Comparison of ENCODE assay signal across 8 cellular contexts in genomic region chr5:1343931-1344901, GRCh38. TPM values are rescaled to one million over a fixed set of nuclear protein-coding genes. Genes with fewer than 3 reads are reported as not detected.
DNase-seq lines count a peak whose midpoint lies in the region; ATAC-seq and TF ChIP-seq lines count a peak whose summit lies in the region.

No MANE protein-coding gene starts in this region.

- H3K4me3 Mint-ChIP-seq in activated CD8-positive, alpha-beta memory T cell treated with anti-CD3 and anti-CD28 coated beads, Interleukin-2, amount 10 ng/mL, durations not matched to agents 7 days and 5 days: peak overlapping the region; percentile 83

- peaks cover 46% of the 10 kb centered on the region for H3K79me2 ChIP-seq in SK-N-SH (ENCODE audit: insufficient read depth)

- H3K4me1 Mint-ChIP-seq in activated CD8-positive, alpha-beta memory T cell treated with anti-CD3 and anti-CD28 coated beads, Interleukin-2, amount 10 ng/mL, durations not matched to agents 7 days and 5 days: peaks cover 32% of the 10 kb centered on the region

- TF ChIP-seq RAD21 in SK-N-SH (IDR thresholded peaks at IDR 0.05; ENCODE audit: low read length): no peak

- ATAC-seq in activated CD8-positive, alpha-beta memory T cell treated with anti-CD3 and anti-CD28 coated beads, Interleukin-2, amount 10 ng/mL, durations not matched to agents 7 days and 5 days: peak; percentile 28
- peak; percentile 24 for ATAC-seq in HG03025 (IDR thresholded peaks at IDR 0.05; ENCODE audit: low FRiP score, unreplicated experiment)

- H3K27ac Mint-ChIP-seq in activated CD8-positive, alpha-beta memory T cell treated with anti-CD3 and anti-CD28 coated beads, Interleukin-2, amount 10 ng/mL, durations not matched to agents 7 days and 5 days: peak overlapping the region; percentile 80

- TF ChIP-seq CTCF in SK-N-SH (IDR thresholded peaks at IDR 0.05) (no peak), colonic mucosa (IDR thresholded peaks at IDR 0.05) (no peak), uterus (IDR thresholded peaks at IDR 0.05) (no peak)

- no peaks in the 10 kb centered on the region for H3K9me3 Mint-ChIP-seq in activated CD8-positive, alpha-beta memory T cell treated with anti-CD3 and anti-CD28 coated beads, Interleukin-2, amount 10 ng/mL, durations not matched to agents 7 days and 5 days (ENCODE audit: low read depth)

- H3K27me3 Mint-ChIP-seq in activated CD8-positive, alpha-beta memory T cell treated with anti-CD3 and anti-CD28 coated beads, Interleukin-2, amount 10 ng/mL, durations not matched to agents 7 days and 5 days: no peaks in the 10 kb centered on the region

- H3K36me3 ChIP-seq in SK-N-SH (replicated peaks in 1 of 2; ENCODE audit: control insufficient read depth in 1 of 2, insufficient read depth in 2 of 2, low read length in 1 of 2) (peaks cover 12 to 31% of the 10 kb centered on the region in 2 experiments), colonic mucosa (peaks cover 7% of the 10 kb centered on the region), mucosa of rectum (ENCODE audit: control insufficient read depth in 2 of 2, insufficient read depth in 2 of 2, low read length in 2 of 2) (peaks cover 21 to 29% of the 10 kb centered on the region in 2 donors), uterus (no peaks in the 10 kb centered on the region)

- H3K27me3 ChIP-seq in SK-N-SH (ENCODE audit: insufficient read depth) (no peaks in the 10 kb centered on the region), colonic mucosa (no peaks in the 10 kb centered on the region), mucosa of rectum (ENCODE audit: control insufficient read depth in 2 of 2, insufficient read depth in 2 of 2, low read length in 2 of 2) (no peaks in the 10 kb centered on the region), uterus (no peaks in the 10 kb centered on the region)

- TF ChIP-seq POLR2A in uterus (IDR thresholded peaks at IDR 0.05): no peak

- no peaks in the 10 kb centered on the region for H3K9me3 ChIP-seq in SK-N-SH
- H3K9me3 ChIP-seq in colonic mucosa: no peaks in the 10 kb centered on the region
- H3K9me3 ChIP-seq in mucosa of rectum (ENCODE audit: control insufficient read depth in 2 of 2, low read length in 2 of 2): no peaks in the 10 kb centered on the region
- H3K9me3 ChIP-seq in uterus: no peaks in the 10 kb centered on the region

- H3F3A ChIP-seq in SK-N-SH (replicated peaks; ENCODE audit: insufficient read depth): no peaks in the 10 kb centered on the region

- WGBS in SK-N-SH (ENCODE audit: low lambda C conversion rate): 16% methylated on average over 17 of the region's 61 CpGs

- no peaks in the 10 kb centered on the region; the same call in 1 of the 2 replicates for H4K20me1 ChIP-seq in SK-N-SH (ENCODE audit: insufficient read depth)

- peak overlapping the region; percentile 46; the same call in 1 of the 2 replicates for H3K9ac ChIP-seq in SK-N-SH
- H3K9ac ChIP-seq in colonic mucosa (ENCODE audit: low read depth in 2 of 2, low read length in 2 of 2): peak overlapping the region; percentile 70 to 91
- peak overlapping the region; percentile 38 to 57 for H3K9ac ChIP-seq in mucosa of rectum (ENCODE audit: low read depth in 1 of 2, low read length in 2 of 2)

- peak overlapping the region in 1 of 2 experiments; percentile 64; a peak in 1 of 4 replicates for H3K27ac ChIP-seq in SK-N-SH (ENCODE audit: low read depth in 2 of 2, low read length in 1 of 2)
- H3K27ac ChIP-seq in colonic mucosa: peak overlapping the region; percentile 37
- H3K27ac ChIP-seq in mucosa of rectum (ENCODE audit: low read depth in 2 of 2, low read length in 2 of 2): peak overlapping the region in 1 of 2 donors; percentile 25
- peak overlapping the region; percentile 15 to 77 for H3K27ac ChIP-seq in uterus

- POLR2A ChIA-PET in SK-N-SH (lab: Yijun Ruan, JAX): interaction anchor here (0.7 to 1.2 kb wide), 2 partner anchors 42 to 124 kb away, joined by 3 read pairs; no protein-coding TSS in a partner anchor

- H3K4me3 ChIP-seq in SK-N-SH (ENCODE audit: low read depth in 2 of 2, low read length in 1 of 2): peak overlapping the region; percentile 76 to 98
- H3K4me3 ChIP-seq in colonic mucosa: peak overlapping the region; percentile 97
- peak overlapping the region; percentile 69 to 82 for H3K4me3 ChIP-seq in mucosa of rectum (ENCODE audit: low read length in 2 of 2)
- H3K4me3 ChIP-seq in uterus: peak overlapping the region; percentile 59 to 95

- DNase-seq in activated CD8-positive, alpha-beta memory T cell treated with anti-CD3 and anti-CD28 coated beads, Interleukin-2, amount 10 ng/mL, durations not matched to agents 7 days and 5 days: peak; percentile 51
- no peak for DNase-seq in activated CD8-positive, alpha-beta memory T cell treated with anti-CD3 and anti-CD28 coated beads for 24 hours
- peak; percentile 66 for DNase-seq in SK-N-SH
- no peak for DNase-seq in colonic mucosa
- peak in 1 of 2 donors; percentile 31 for DNase-seq in uterus
- no peak for DNase-seq in NCI-H128 (lab: John Stamatoyannopoulos, UW; ENCODE audit: unreplicated experiment)

- H3K4me1 ChIP-seq in SK-N-SH (ENCODE audit: control insufficient read depth in 1 of 2, insufficient read depth in 2 of 2, low read depth in 1 of 2, low read length in 1 of 2) (peaks cover 0 to 18% of the 10 kb centered on the region in 2 experiments; a peak in 2 of 4 replicates), colonic mucosa (peaks cover 12% of the 10 kb centered on the region), mucosa of rectum (ENCODE audit: control insufficient read depth in 2 of 2, insufficient read depth in 2 of 2, low read length in 2 of 2) (peaks cover 12 to 18% of the 10 kb centered on the region in 2 donors), uterus (peaks cover 0 to 17% of the 10 kb centered on the region in 2 donors)

- CTCF ChIA-PET in activated CD8-positive, alpha-beta memory T cell treated with anti-CD3 and anti-CD28 coated beads, Interleukin-2, amount 10 ng/mL, durations not matched to agents 7 days and 5 days (lab: Charles Lee): interaction anchor here (1.1 to 2.4 kb wide), 5 partner anchors 12 to 300 kb away, joined by 3 to 13 read pairs (median 4); no protein-coding TSS in a partner anchor
- CTCF ChIA-PET in SK-N-SH (lab: Yijun Ruan, JAX): interaction anchor here (0.8 to 1.5 kb wide), 4 partner anchors 14 to 301 kb away, joined by 3 to 5 read pairs (median 4); no protein-coding TSS in a partner anchor

- H3K36me3 Mint-ChIP-seq in activated CD8-positive, alpha-beta memory T cell treated with anti-CD3 and anti-CD28 coated beads, Interleukin-2, amount 10 ng/mL, durations not matched to agents 7 days and 5 days: peaks cover 24% of the 10 kb centered on the region

- intact Hi-C loops in colonic mucosa (cut with DNase I) (no loop called here), uterus (cut with DNase I; ENCODE audit: low total_unique reads) (no loop called here)

- peak overlapping the region; percentile 76 for H3K4me2 ChIP-seq in SK-N-SH

- no peaks in the 10 kb centered on the region for H3K9me2 ChIP-seq in SK-N-SH

- no peak for TF ChIP-seq EP300 in SK-N-SH (IDR thresholded peaks at IDR 0.05; ENCODE audit: borderline replicate concordance in 1 of 2, low read depth in 1 of 2, low read length in 1 of 2)

- H2AFZ ChIP-seq in SK-N-SH (ENCODE audit: low read depth): 0 out of 2 replicates have a peak overlapping the region, but pooled peaks have one; percentile 24

TF ChIP-seq in SK-N-SH, 30 proteins besides CTCF, POLR2A, EP300 and RAD21:
- TF ChIP-seq FOSL2 (IDR thresholded peaks at IDR 0.05; ENCODE audit: borderline replicate concordance, low read depth): no peak
- TF ChIP-seq MXI1 (IDR thresholded peaks at IDR 0.05; ENCODE audit: low read depth, low read length): peak; percentile 38; the same call in 1 of the 2 replicates

RNA-seq across cellular contexts. Expression of gene CLPTM1L, which starts 0.7 kb away (rescaled TPM):
- 100 to 1,000 TPM; 107 to 115 TPM for total RNA-seq in activated CD8-positive, alpha-beta memory T cell treated with anti-CD3 and anti-CD28 coated beads, Interleukin-2, amount 10 ng/mL, durations not matched to agents 7 days and 5 days
- 202 TPM in 2 replicates for polyA plus RNA-seq in SK-N-SH (2012; rRNA removed)
- polyA plus RNA-seq in SK-N-SH (2012; cell fraction: cytosol; rRNA removed): 166 and 192 TPM in 2 replicates
- 210 and 234 TPM in 2 replicates for polyA plus RNA-seq in SK-N-SH (2012; cell fraction: nucleus; rRNA removed)
- total RNA-seq in colonic mucosa: 100 to 1,000 TPM in 1 of 2 donors, 10 to 100 TPM in 1; 80.1 to 138 TPM
- total RNA-seq in uterus: 10 to 100 TPM; 63.2 to 74.3 (median 71.1) TPM

RNA-seq across cellular contexts. Expression of gene TERT, which starts 49.3 kb away (rescaled TPM):
- total RNA-seq in activated CD8-positive, alpha-beta memory T cell treated with anti-CD3 and anti-CD28 coated beads, Interleukin-2, amount 10 ng/mL, durations not matched to agents 7 days and 5 days: 1 to 10 TPM in 1 of 2 experiments, under 1 TPM in 1; 0.82 to 1.5 TPM
- 1.8 and 2.4 TPM in 2 replicates for polyA plus RNA-seq in SK-N-SH (2012; rRNA removed)
- polyA plus RNA-seq in SK-N-SH (2012; cell fraction: cytosol; rRNA removed): 0.37 and 0.90 TPM in 2 replicates
- polyA plus RNA-seq in SK-N-SH (2012; cell fraction: nucleus; rRNA removed): 11.8 and 18.1 TPM in 2 replicates
- total RNA-seq in colonic mucosa (10 to 100 TPM in 1 of 2 donors, under 1 TPM in 1; 0.72 to 13.7 TPM), uterus (under 1 TPM in 1 of 4 donors, not detected in 3; 0.26 TPM)

Comparison
In these comparisons a context has a peak if more than half of its experiments do, and no peak if none do; other contexts are left out.
1. DNase-seq: peak in activated CD8-positive, alpha-beta memory T cell treated with anti-CD3 and anti-CD28 coated beads, Interleukin-2, amount 10 ng/mL, durations not matched to agents 7 days and 5 days (single experiment) and SK-N-SH (single experiment); none in activated CD8-positive, alpha-beta memory T cell treated with anti-CD3 and anti-CD28 coated beads for 24 hours (single experiment), colonic mucosa (single experiment) and NCI-H128 (single experiment).
2. Peak in every context shown above with its lines, with median percentiles within 50 percentile points of each other: H3K4me3 ChIP-seq and H3K9ac ChIP-seq.